In genomic region chr12:94134226-94134795, GRCh38 we compare ENCODE assay signal across 8 cellular contexts. TPM values are rescaled to one million over a fixed set of nuclear protein-coding genes. Genes with fewer than 3 reads are reported as not detected.
DNase-seq lines count a peak whose midpoint lies in the region; ATAC-seq and TF ChIP-seq lines count a peak whose summit lies in the region.

No MANE protein-coding gene starts in this region.

- WGBS in endodermal cell (ENCODE audit: insufficient coverage in 1 of 2, insufficient read length in 1 of 2), 2 experiments, result 30% methylated on average over 4 of the region's 5 CpGs; no CpG with 5 or more reads in 1 of the 2 experiments

- peaks cover 7% of the 10 kb centered on the region; the same call in 1 of the 2 replicates for H3K4me1 ChIP-seq in Caco-2
- H3K4me1 ChIP-seq in endodermal cell (ENCODE audit: control insufficient read depth, insufficient read depth, low read length), result peaks cover 5% of the 10 kb centered on the region

- H3K4me3 Mint-ChIP-seq in Caco-2 (ENCODE audit: unreplicated experiment) (no peak overlapping the region), endodermal cell (no peak overlapping the region)

- intact Hi-C loops in Caco-2 (cut with micrococcal nuclease; ENCODE audit: unreplicated experiment), result loop anchor here (1.0 kb wide), 2 partner anchors 300 to 399 kb away; no protein-coding TSS in a partner anchor

- H3K4me3 ChIP-seq in Caco-2 (ENCODE audit: low read depth, low read length) (no peak overlapping the region), endodermal cell (ENCODE audit: low read length) (no peak overlapping the region)

- H3K27ac Mint-ChIP-seq in Caco-2 (ENCODE audit: unreplicated experiment) (no peak overlapping the region), endodermal cell (no peak overlapping the region)

- no TSS peak for BruUV-seq in Caco-2 (replicated peaks; lab: Mats Ljungman, UMichigan)

- no peak overlapping the region for H3K27ac ChIP-seq in endodermal cell (ENCODE audit: low read depth, low read length)

- peaks cover 4% of the 10 kb centered on the region for H3K27me3 Mint-ChIP-seq in Caco-2 (ENCODE audit: insufficient read depth, unreplicated experiment)
- peaks cover 14% of the 10 kb centered on the region for H3K27me3 Mint-ChIP-seq in endodermal cell (ENCODE audit: insufficient read depth)

- H3K9ac ChIP-seq in endodermal cell (ENCODE audit: extremely low read depth, low read length, poor library complexity, severe bottlenecking), result no peak overlapping the region

- H3K9me3 Mint-ChIP-seq in Caco-2 (ENCODE audit: unreplicated experiment), result no peaks in the 10 kb centered on the region
- peaks cover 2% of the 10 kb centered on the region for H3K9me3 Mint-ChIP-seq in endodermal cell

- DNase-seq in Caco-2, result peak in 1 of 2 experiments; percentile 56
- DNase-seq in LoVo (ENCODE audit: low spot score), result peak; percentile 85
- DNase-seq in SKM-1 treated with dmso at 0.1 percent for 144 hours (lab: John Stamatoyannopoulos, UW; ENCODE audit: unreplicated experiment), result peak; percentile 30
- DNase-seq in endodermal cell, result peak; percentile 58
- peak; percentile 29 for DNase-seq in midbrain (lab: John Stamatoyannopoulos, UW)
- DNase-seq in OCI-M2 (lab: John Stamatoyannopoulos, UW; ENCODE audit: unreplicated experiment), result no peak
- no peak for DNase-seq in NCI-H524 treated with DMSO at 0.1 percent for 48 hours (lab: John Stamatoyannopoulos, UW)

- H3K27me3 ChIP-seq in Caco-2 (replicated peaks; ENCODE audit: control insufficient read depth, insufficient read depth, low read length) (no peaks in the 10 kb centered on the region), endodermal cell (ENCODE audit: control insufficient read depth, insufficient read depth, low read length, poor library complexity, severe bottlenecking) (no peaks in the 10 kb centered on the region)

- H3K36me3 ChIP-seq in Caco-2 (ENCODE audit: control insufficient read depth, insufficient read depth, low read length) (no peaks in the 10 kb centered on the region), endodermal cell (ENCODE audit: control insufficient read depth, insufficient read depth, low read length) (no peaks in the 10 kb centered on the region)

- H3K36me3 Mint-ChIP-seq in Caco-2 (ENCODE audit: insufficient read depth, unreplicated experiment), result no peaks in the 10 kb centered on the region
- H3K36me3 Mint-ChIP-seq in endodermal cell (ENCODE audit: low read depth), result no peaks in the 10 kb centered on the region

- POLR2A ChIA-PET in Caco-2 (lab: Charles Lee), result no interaction called here

- no peaks in the 10 kb centered on the region for H3K9me3 ChIP-seq in Caco-2
- H3K9me3 ChIP-seq in endodermal cell (ENCODE audit: control insufficient read depth, low read length), result no peaks in the 10 kb centered on the region

- peak; percentile 64 for ATAC-seq in GM18909 (IDR thresholded peaks at IDR 0.05; ENCODE audit: poor library complexity, unreplicated experiment)

- H3K4me1 Mint-ChIP-seq in Caco-2 (ENCODE audit: low read depth, unreplicated experiment) (no peaks in the 10 kb centered on the region), endodermal cell (peaks cover 10% of the 10 kb centered on the region)

- CTCF ChIA-PET in Caco-2 (lab: Charles Lee), result interaction anchor here (0.5 to 1.4 kb wide), 8 partner anchors 32 to 443 kb away, joined by 3 to 8 read pairs (median 3); no protein-coding TSS in a partner anchor

- TF ChIP-seq CTCF in Caco-2 (IDR thresholded peaks at IDR 0.05; ENCODE audit: insufficient read depth in 1 of 2, low read depth in 1 of 2, low read length in 1 of 2, severe bottlenecking in 1 of 2, unreplicated experiment in 1 of 2) (peak; percentile 67 to 70), endodermal cell (conservative IDR thresholded peaks at IDR 0.05) (peak; percentile 84)

RNA-seq across cellular contexts. Expression of gene PLXNC1, which starts 14.1 kb away (rescaled TPM):
- total RNA-seq in Caco-2 (2022) (41.3 and 47.7 TPM in 2 replicates), endodermal cell (1 to 10 TPM; 1.6 to 1.9 TPM)
- 10.2 TPM for polyA plus RNA-seq in endodermal cell (2013, experiment 1 of 2)
- polyA plus RNA-seq in endodermal cell (2013, experiment 2 of 2), result 9.9 TPM

Comparison
In these comparisons a context has a peak if more than half of its experiments do, and no peak if none do; other contexts are left out.
1. DNase-seq: peak in LoVo (single experiment), SKM-1 treated with dmso at 0.1 percent for 144 hours (single experiment), endodermal cell (single experiment) and midbrain (single experiment); none in OCI-M2 (single experiment) and NCI-H524 treated with DMSO at 0.1 percent for 48 hours (single experiment).
2. RNA of gene PLXNC1, which starts 14.1 kb away (total RNA-seq): 41.3 to 47.7 TPM in Caco-2; 1.6 to 1.9 TPM in endodermal cell; every median in the first group is over 10 times any median in the second.